ENCODE assay signal across 20 cellular contexts in the genomic region with DNA sequence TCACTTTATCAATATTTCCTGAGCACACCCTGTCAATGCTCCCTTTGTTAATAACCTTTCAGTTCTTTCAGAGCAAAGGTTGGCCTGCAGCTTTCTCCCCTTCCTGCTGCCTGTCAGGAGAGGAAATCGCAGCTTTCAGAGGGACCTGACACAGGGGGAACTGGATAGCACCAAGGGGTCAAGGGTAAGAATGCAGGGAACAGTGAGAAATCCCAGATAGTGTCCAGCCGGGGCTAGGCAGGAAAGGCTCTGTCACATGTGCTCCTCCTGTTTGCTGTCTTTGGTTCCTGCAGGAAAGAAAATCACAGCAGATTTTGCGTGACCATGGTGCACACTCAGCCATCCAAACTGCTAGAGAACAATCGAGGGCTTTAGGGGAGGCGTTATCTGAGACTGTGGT.
A peak's percentile ranks its signal among the peaks of the same experiment; 100 is the strongest.
DNase-seq lines count a peak whose midpoint lies in the region; ATAC-seq and TF ChIP-seq lines count a peak whose summit lies in the region.
"Had no signal": no experiment of that assay in that cellular context is flagged by ENCODE, and none has a peak within 500 bp of the region (broad histone marks: within the 10 kb centered on the region; RNA-seq: fewer than 3 reads in every experiment).

No MANE protein-coding gene starts in this region.

- no peak overlapping the region for H3K9ac ChIP-seq in neuronal stem cell (ENCODE audit: low read depth, low read length, poor library complexity)

- no peak for TF ChIP-seq EP300 in sigmoid colon (IDR thresholded peaks at IDR 0.05)

- no peak overlapping the region for H2BK5ac ChIP-seq in neuronal stem cell (ENCODE audit: low read length)

- TF ChIP-seq CTCF in sigmoid colon (IDR thresholded peaks at IDR 0.05): no peak

- no peak overlapping the region for H3K14ac ChIP-seq in neuronal stem cell (ENCODE audit: low read length)

- TF ChIP-seq POLR2A in sigmoid colon (IDR thresholded peaks at IDR 0.05): no peak

- H3K27ac ChIP-seq in neuronal stem cell (replicated peaks; ENCODE audit: low read length): no peak overlapping the region
- H3K27ac ChIP-seq in sigmoid colon: no peak overlapping the region
- H3K27ac ChIP-seq: psoas muscle had no signal

- H3K36me3 ChIP-seq in neuronal stem cell (replicated peaks in 1 of 2; ENCODE audit: control insufficient read depth in 2 of 2, insufficient read depth in 2 of 2, low read length in 2 of 2): no peaks in the 10 kb centered on the region
- H3K36me3 ChIP-seq in sigmoid colon: no peaks in the 10 kb centered on the region
- H3K36me3 ChIP-seq in HAP-1 (replicated peaks): no peaks in the 10 kb centered on the region

- H3K4me1 ChIP-seq in neuronal stem cell (ENCODE audit: control insufficient read depth in 2 of 2, insufficient read depth in 1 of 2, low read depth in 1 of 2, low read length in 2 of 2): peaks cover 20 to 21% of the 10 kb centered on the region in 2 donors
- H3K4me1 ChIP-seq in sigmoid colon: peaks cover 0 to 62% (median 50%) of the 10 kb centered on the region in 4 donors
- H3K4me1 ChIP-seq in HAP-1: peaks cover 4% of the 10 kb centered on the region
- H3K4me1 ChIP-seq: psoas muscle had no signal

- peak; percentile 15 for DNase-seq in HuH-7.5 (ENCODE audit: low spot score)
- DNase-seq in left kidney (ENCODE audit: low read depth, low spot score): peak; percentile 63
- no peak for DNase-seq in neuronal stem cell (ENCODE audit: low spot score)
- no peak for DNase-seq in sigmoid colon
- DNase-seq in HAP-1 (ENCODE audit: low spot score in 2 of 2): no peak
- no peak for DNase-seq in activated gamma-delta T cell treated with Interleukin-2 at 50 U/mL for 16 hours
- DNase-seq in naive thymus-derived CD8-positive, alpha-beta T cell: no peak
- DNase-seq: activated CD4-positive, alpha-beta T cell treated with anti-CD3 and anti-CD28 coated beads for 36 hours; activated T-cell treated with anti-CD3 and anti-CD28 coated beads, Interleukin-2, amount 50 U/mL, for 48 hours; AML-193; effector memory CD4-positive, alpha-beta T cell; immature natural killer cell; Kasumi-1; mesenchymal stem cell; NCI-H1048; NCI-H2081; NCI-H446 treated with DMSO at 0.1 percent for 48 hours; psoas muscle had no signal

- no peak overlapping the region for H2BK120ac ChIP-seq in neuronal stem cell (ENCODE audit: low read depth, low read length)

- no peak overlapping the region for H3K27ac Mint-ChIP-seq in activated T-helper 17 cell treated with anti-CD3 and anti-CD28 coated beads, Interleukin-2, amount 50 U/mL, for 72 hours
- no peak overlapping the region for H3K27ac Mint-ChIP-seq in naive thymus-derived CD8-positive, alpha-beta T cell
- H3K27ac Mint-ChIP-seq: activated CD4-positive, alpha-beta T cell treated with anti-CD3 and anti-CD28 coated beads for 36 hours; activated naive CD4-positive, alpha-beta T cell treated with anti-CD3 and anti-CD28 coated beads, Interleukin-2, amount 50 U/mL, for 72 hours; immature natural killer cell had no signal

- H3K4me3 Mint-ChIP-seq in activated T-helper 17 cell treated with anti-CD3 and anti-CD28 coated beads, Interleukin-2, amount 50 U/mL, for 72 hours: peak overlapping the region; percentile 9
- H3K4me3 Mint-ChIP-seq in naive thymus-derived CD8-positive, alpha-beta T cell: peak overlapping the region in 1 of 10 donors; percentile 13
- H3K4me3 Mint-ChIP-seq: activated CD4-positive, alpha-beta T cell treated with anti-CD3 and anti-CD28 coated beads for 36 hours; immature natural killer cell had no signal

- peak overlapping the region; percentile 57 for H2AFZ ChIP-seq in neuronal stem cell (ENCODE audit: low read length)

- H3K36me3 Mint-ChIP-seq in activated T-helper 17 cell treated with anti-CD3 and anti-CD28 coated beads, Interleukin-2, amount 50 U/mL, for 72 hours (ENCODE audit: low read depth): peaks cover 10% of the 10 kb centered on the region
- no peaks in the 10 kb centered on the region for H3K36me3 Mint-ChIP-seq in naive thymus-derived CD8-positive, alpha-beta T cell
- H3K36me3 Mint-ChIP-seq: activated naive CD4-positive, alpha-beta T cell treated with anti-CD3 and anti-CD28 coated beads, Interleukin-2, amount 50 U/mL, for 72 hours; immature natural killer cell had no signal

- H3K27me3 Mint-ChIP-seq in activated T-helper 17 cell treated with anti-CD3 and anti-CD28 coated beads, Interleukin-2, amount 50 U/mL, for 72 hours: peaks cover 5% of the 10 kb centered on the region
- H3K27me3 Mint-ChIP-seq in naive thymus-derived CD8-positive, alpha-beta T cell: peaks cover 0 to 2% (median 0%) of the 10 kb centered on the region in 5 donors

- in situ Hi-C loops in HAP-1 (cut with MboI; ENCODE audit: low sequenced_read_pairs): no loop called here

- no peaks in the 10 kb centered on the region for H3K79me1 ChIP-seq in neuronal stem cell (ENCODE audit: low read depth, low read length)

- POLR2A ChIA-PET in naive thymus-derived CD8-positive, alpha-beta T cell (lab: Charles Lee): no interaction called here

- no peak overlapping the region for H3K18ac ChIP-seq in neuronal stem cell (ENCODE audit: low read length)

- no peak overlapping the region for H2BK12ac ChIP-seq in neuronal stem cell (ENCODE audit: low read length)

- no CpG with 5 or more reads among the region's 5 CpGs for WGBS in neuronal stem cell (ENCODE audit: extremely low coverage in 2 of 2, insufficient read length in 2 of 2, insufficient replicate concordance in 1 of 2), 2 donors
- WGBS in sigmoid colon, 2 donors: 25 to 47% methylated on average over 5 of the region's 5 CpGs

- ATAC-seq in activated T-helper 17 cell treated with anti-CD3 and anti-CD28 coated beads, Interleukin-2, amount 50 U/mL, for 72 hours (replicated peaks): no peak
- no peak for ATAC-seq in naive thymus-derived CD8-positive, alpha-beta T cell
- ATAC-seq: activated CD4-positive, alpha-beta T cell treated with anti-CD3 and anti-CD28 coated beads for 36 hours; activated naive CD4-positive, alpha-beta T cell treated with anti-CD3 and anti-CD28 coated beads, Interleukin-2, amount 50 U/mL, for 72 hours; psoas muscle had no signal

- H3K27me3 ChIP-seq in neuronal stem cell (ENCODE audit: control insufficient read depth in 3 of 3, insufficient read depth in 3 of 3, low read depth in 1 of 3, low read length in 3 of 3): no peaks in the 10 kb centered on the region
- H3K27me3 ChIP-seq in sigmoid colon: no peaks in the 10 kb centered on the region
- 0 out of 2 replicates have a peak, but pooled peaks cover 3% of the 10 kb centered on the region for H3K27me3 ChIP-seq in HAP-1 (ENCODE audit: low read depth)

- intact Hi-C loops in sigmoid colon (cut with DNase I): loop anchor here (10.0 kb wide), 1 partner anchor 89 kb away; no protein-coding TSS in a partner anchor

- no peak overlapping the region for H4K8ac ChIP-seq in neuronal stem cell (ENCODE audit: low read depth, low read length)

- H3K4me3 ChIP-seq in neuronal stem cell (ENCODE audit: low read length in 2 of 2): no peak overlapping the region
- H3K4me3 ChIP-seq in sigmoid colon: no peak overlapping the region
- H3K4me3 ChIP-seq in HAP-1: no peak overlapping the region
- H3K4me3 ChIP-seq: psoas muscle had no signal

- H3K4ac ChIP-seq in neuronal stem cell (ENCODE audit: low read length): no peak overlapping the region

- H3K9me3 Mint-ChIP-seq in activated T-helper 17 cell treated with anti-CD3 and anti-CD28 coated beads, Interleukin-2, amount 50 U/mL, for 72 hours: no peaks in the 10 kb centered on the region
- H3K9me3 Mint-ChIP-seq in naive thymus-derived CD8-positive, alpha-beta T cell: no peaks in the 10 kb centered on the region
- H3K9me3 Mint-ChIP-seq: activated naive CD4-positive, alpha-beta T cell treated with anti-CD3 and anti-CD28 coated beads, Interleukin-2, amount 50 U/mL, for 72 hours; immature natural killer cell had no signal

- no peak overlapping the region for H3K4me2 ChIP-seq in neuronal stem cell (ENCODE audit: insufficient read depth, low read length, poor library complexity, severe bottlenecking)

- H3K23ac ChIP-seq in neuronal stem cell (ENCODE audit: low read depth, low read length, poor library complexity): no peak overlapping the region

- H3K9me3 ChIP-seq in neuronal stem cell (replicated peaks in 1 of 2; ENCODE audit: control insufficient read depth in 2 of 2, insufficient read depth in 1 of 2, low read depth in 1 of 2, low read length in 2 of 2) (no peaks in the 10 kb centered on the region), sigmoid colon (no peaks in the 10 kb centered on the region), HAP-1 (no peaks in the 10 kb centered on the region)
- H3K9me3 ChIP-seq: psoas muscle had no signal

- H2AK5ac ChIP-seq in neuronal stem cell (ENCODE audit: low read depth, low read length): peak overlapping the region; percentile 27

- H2BK15ac ChIP-seq in neuronal stem cell (ENCODE audit: low read length): no peak overlapping the region

- peaks cover 32% of the 10 kb centered on the region for H3K4me1 Mint-ChIP-seq in activated T-helper 17 cell treated with anti-CD3 and anti-CD28 coated beads, Interleukin-2, amount 50 U/mL, for 72 hours
- peaks cover 19 to 43% (median 37%) of the 10 kb centered on the region in 4 donors for H3K4me1 Mint-ChIP-seq in naive thymus-derived CD8-positive, alpha-beta T cell

- no peak overlapping the region for H4K91ac ChIP-seq in neuronal stem cell (ENCODE audit: low read depth, low read length, poor library complexity)

Comparison
In these comparisons a context has a peak if more than half of its experiments do, and no peak if none do; other contexts are left out.
1. DNase-seq: peak in HuH-7.5 (single experiment) and left kidney (single experiment); none in neuronal stem cell (single experiment), sigmoid colon (single experiment), HAP-1 (0 of 2), activated gamma-delta T cell treated with Interleukin-2 at 50 U/mL for 16 hours (single experiment) and naive thymus-derived CD8-positive, alpha-beta T cell (0 of 10).